ENCODE assay signal across 8 cellular contexts in the genomic region with DNA sequence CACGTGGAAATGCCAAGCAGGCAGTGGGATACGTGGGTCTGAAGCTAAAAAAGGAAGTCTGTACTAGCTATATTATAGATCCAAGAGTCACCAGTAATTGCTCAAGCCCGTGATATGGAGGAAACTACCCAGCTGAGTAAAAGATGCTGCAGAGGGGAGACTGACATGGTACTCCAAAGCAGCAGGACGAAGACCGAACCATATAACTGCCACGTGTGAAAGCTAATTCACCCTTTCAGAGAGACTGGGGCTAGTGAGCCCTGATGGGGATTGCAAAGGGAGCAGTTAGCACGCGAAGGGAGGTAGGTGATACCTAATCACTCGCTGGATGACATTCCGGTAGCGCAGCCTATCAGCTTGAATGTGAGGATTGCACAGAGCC. TPM values are rescaled to one million over a fixed set of nuclear protein-coding genes. Genes with fewer than 3 reads are reported as not detected.
DNase-seq lines count a peak whose midpoint lies in the region; ATAC-seq and TF ChIP-seq lines count a peak whose summit lies in the region.

No MANE protein-coding gene starts in this region.

- DNase-seq in CD14-positive monocyte (ENCODE audit: low spot score) (no peak), SK-N-MC (ENCODE audit: low read depth, low spot score) (no peak), nephron progenitor cell (no peak), medulla oblongata (ENCODE audit: extremely low spot score) (no peak), GF-D8 (lab: John Stamatoyannopoulos, UW) (no peak)

- H3K9me3 Mint-ChIP-seq in CD14-positive monocyte: peaks cover 0 to 1% (median 0%) of the 10 kb centered on the region in 7 donors
- no peaks in the 10 kb centered on the region for H3K9me3 Mint-ChIP-seq in nephron progenitor cell

- H3K27ac Mint-ChIP-seq in CD14-positive monocyte: peak overlapping the region; percentile 96 to 99 (median 99)
- peak overlapping the region; percentile 98 for H3K27ac Mint-ChIP-seq in nephron progenitor cell

- peaks cover 6% of the 10 kb centered on the region for H3K4me1 ChIP-seq in endocrine pancreas (ENCODE audit: control insufficient read depth, insufficient read depth, low read length)

- H3K4me3 Mint-ChIP-seq in CD14-positive monocyte (peak overlapping the region; percentile 95 to 97), nephron progenitor cell (peak overlapping the region; percentile 99)

- no peaks in the 10 kb centered on the region for H3K27me3 ChIP-seq in endocrine pancreas (ENCODE audit: control insufficient read depth, insufficient read depth, low read length)

- H3K9ac ChIP-seq in SK-N-MC (ENCODE audit: insufficient read length): peak overlapping the region; percentile 74
- peak overlapping the region; percentile 94 for H3K9ac ChIP-seq in endocrine pancreas (ENCODE audit: control insufficient read depth, insufficient read depth, low read length)

- H3K36me3 Mint-ChIP-seq in CD14-positive monocyte (peaks cover 26 to 49% of the 10 kb centered on the region in 2 donors), nephron progenitor cell (ENCODE audit: low read depth) (peaks cover 29% of the 10 kb centered on the region)

- H3K27me3 Mint-ChIP-seq in CD14-positive monocyte (ENCODE audit: low read depth in 3 of 3) (peaks cover 0 to 2% (median 0%) of the 10 kb centered on the region in 3 donors), nephron progenitor cell (ENCODE audit: low read depth, poor library complexity) (peaks cover 3% of the 10 kb centered on the region)

- no peaks in the 10 kb centered on the region for H3K9me3 ChIP-seq in SK-N-MC (ENCODE audit: low read depth, low read length)
- no peaks in the 10 kb centered on the region for H3K9me3 ChIP-seq in endocrine pancreas (ENCODE audit: control insufficient read depth, low read length)

- H3K27ac ChIP-seq in SK-N-MC: peak overlapping the region; percentile 86

- intact Hi-C loops in CD14-positive monocyte (cut with micrococcal nuclease): loop anchor here (2.0 to 5.0 kb wide), 4 partner anchors 29 to 91 kb away; a partner anchor contains a TSS

- H3K4me1 Mint-ChIP-seq in CD14-positive monocyte (peaks cover 64% of the 10 kb centered on the region), nephron progenitor cell (peaks cover 22% of the 10 kb centered on the region)

- TF ChIP-seq CTCF in CD14-positive monocyte (IDR thresholded peaks at IDR 0.05): no peak
- no peak for TF ChIP-seq CTCF in nephron progenitor cell (IDR thresholded peaks at IDR 0.05)

- H3K4me3 ChIP-seq in SK-N-MC (peak overlapping the region; percentile 82), endocrine pancreas (ENCODE audit: control insufficient read depth, insufficient read depth, low read length) (peak overlapping the region; percentile 96)

- ATAC-seq in GM19328 (IDR thresholded peaks at IDR 0.05; ENCODE audit: unreplicated experiment) (peak; percentile 34), HG03439 (IDR thresholded peaks at IDR 0.05; ENCODE audit: unreplicated experiment) (peak; percentile 32)

- H3K36me3 ChIP-seq in SK-N-MC (ENCODE audit: insufficient read depth, low read length): peaks cover 66% of the 10 kb centered on the region
- no peaks in the 10 kb centered on the region for H3K36me3 ChIP-seq in endocrine pancreas (ENCODE audit: control insufficient read depth, insufficient read depth, low read length)

RNA-seq across cellular contexts. Expression of a gene that starts 0.3 kb away (rescaled TPM):
- 1 to 10 TPM; 3.5 to 6.1 TPM for polyA plus RNA-seq in CD14-positive monocyte

RNA-seq across cellular contexts. Expression of a gene that starts 0.8 kb away (rescaled TPM):
- polyA plus RNA-seq in CD14-positive monocyte: 1 to 10 TPM; 4.5 to 5.7 TPM

RNA-seq across cellular contexts. Expression of a gene that starts 16.9 kb away (rescaled TPM):
- not detected for polyA plus RNA-seq in CD14-positive monocyte

RNA-seq across cellular contexts. Expression of a gene that starts 24.8 kb away (rescaled TPM):
- polyA plus RNA-seq in CD14-positive monocyte: 10 to 100 TPM; 10.1 to 14.8 TPM

RNA-seq across cellular contexts. Expression of a gene that starts 32.8 kb away (rescaled TPM):
- 10 to 100 TPM; 29.7 to 43.7 TPM for polyA plus RNA-seq in CD14-positive monocyte
